ENCODE assay signal across 9 cellular contexts in genomic region chr14:95774265-95775160, GRCh38.
DNase-seq lines count a peak whose midpoint lies in the region; ATAC-seq lines count a peak whose summit lies in the region.
"Had no signal": no experiment of that assay in that cellular context is flagged by ENCODE, and none has a peak within 500 bp of the region (broad histone marks: within the 10 kb centered on the region; RNA-seq: fewer than 3 reads in every experiment).

No MANE protein-coding gene starts in this region.

- H3K27ac Mint-ChIP-seq in activated naive CD8-positive, alpha-beta T cell treated with anti-CD3 and anti-CD28 coated beads, Interleukin-2, amount 50 U/mL, for 24 hours = no peak overlapping the region
- H3K27ac Mint-ChIP-seq: activated naive CD8-positive, alpha-beta T cell had no signal

- no peaks in the 10 kb centered on the region for H3K4me1 Mint-ChIP-seq in activated naive CD8-positive, alpha-beta T cell treated with anti-CD3 and anti-CD28 coated beads, Interleukin-2, amount 50 U/mL, for 24 hours

- no peak overlapping the region for H3K4me3 Mint-ChIP-seq in activated naive CD8-positive, alpha-beta T cell treated with anti-CD3 and anti-CD28 coated beads, Interleukin-2, amount 50 U/mL, for 24 hours
- H3K4me3 Mint-ChIP-seq: activated naive CD8-positive, alpha-beta T cell had no signal

- no peaks in the 10 kb centered on the region for H3K36me3 Mint-ChIP-seq in activated naive CD8-positive, alpha-beta T cell treated with anti-CD3 and anti-CD28 coated beads, Interleukin-2, amount 50 U/mL, for 24 hours (ENCODE audit: low read depth)
- H3K36me3 Mint-ChIP-seq: activated naive CD8-positive, alpha-beta T cell had no signal

- peaks cover 8% of the 10 kb centered on the region for H3K27me3 Mint-ChIP-seq in activated naive CD8-positive, alpha-beta T cell treated with anti-CD3 and anti-CD28 coated beads, Interleukin-2, amount 50 U/mL, for 24 hours

- ATAC-seq in activated naive CD8-positive, alpha-beta T cell treated with anti-CD3 and anti-CD28 coated beads, Interleukin-2, amount 50 U/mL, for 24 hours = no peak
- ATAC-seq in HG02759 (IDR thresholded peaks at IDR 0.05; ENCODE audit: unreplicated experiment) (no peak), GM21717 (IDR thresholded peaks at IDR 0.05; ENCODE audit: unreplicated experiment) (no peak)

- in situ Hi-C loops in SK-MEL-5 (cut with HindIII; ENCODE audit: low pct_unique_long_range_greater_than_20kb, low sequenced_read_pairs) = no loop called here

- H3K9me3 Mint-ChIP-seq in activated naive CD8-positive, alpha-beta T cell treated with anti-CD3 and anti-CD28 coated beads, Interleukin-2, amount 50 U/mL, for 24 hours = no peaks in the 10 kb centered on the region

- DNase-seq in EH (ENCODE audit: low read depth) = peak; percentile 49
- peak; percentile 32 for DNase-seq in HuH-7.5 (ENCODE audit: low spot score)
- DNase-seq in SK-MEL-5 (ENCODE audit: low read depth, low spot score) = peak; percentile 72
- DNase-seq in activated naive CD8-positive, alpha-beta T cell treated with anti-CD3 and anti-CD28 coated beads, Interleukin-2, amount 50 U/mL, for 24 hours = peak; percentile 60
- DNase-seq in iPS-NIHi11 (ENCODE audit: low spot score) = peak; percentile 75
- DNase-seq in stimulated activated CD4-positive, alpha-beta T cell treated with anti-CD3 and anti-CD28 coated beads, Interleukin-15, amount 100 ng/mL, for 48 hours (ENCODE audit: low read depth in 2 of 2) = peak; percentile 8 to 39

Comparison
In these comparisons a context has a peak if more than half of its experiments do, and no peak if none do; other contexts are left out.
1. DNase-seq: peak in every context shown above with its lines; median percentile 75 in iPS-NIHi11; 72 in SK-MEL-5; 60 in activated naive CD8-positive, alpha-beta T cell treated with anti-CD3 and anti-CD28 coated beads, Interleukin-2, amount 50 U/mL, for 24 hours; 49 in EH; 32 in HuH-7.5; 24 in stimulated activated CD4-positive, alpha-beta T cell treated with anti-CD3 and anti-CD28 coated beads, Interleukin-15, amount 100 ng/mL, for 48 hours.